21 cellular contexts compared by ENCODE assay signal in the genomic region with DNA sequence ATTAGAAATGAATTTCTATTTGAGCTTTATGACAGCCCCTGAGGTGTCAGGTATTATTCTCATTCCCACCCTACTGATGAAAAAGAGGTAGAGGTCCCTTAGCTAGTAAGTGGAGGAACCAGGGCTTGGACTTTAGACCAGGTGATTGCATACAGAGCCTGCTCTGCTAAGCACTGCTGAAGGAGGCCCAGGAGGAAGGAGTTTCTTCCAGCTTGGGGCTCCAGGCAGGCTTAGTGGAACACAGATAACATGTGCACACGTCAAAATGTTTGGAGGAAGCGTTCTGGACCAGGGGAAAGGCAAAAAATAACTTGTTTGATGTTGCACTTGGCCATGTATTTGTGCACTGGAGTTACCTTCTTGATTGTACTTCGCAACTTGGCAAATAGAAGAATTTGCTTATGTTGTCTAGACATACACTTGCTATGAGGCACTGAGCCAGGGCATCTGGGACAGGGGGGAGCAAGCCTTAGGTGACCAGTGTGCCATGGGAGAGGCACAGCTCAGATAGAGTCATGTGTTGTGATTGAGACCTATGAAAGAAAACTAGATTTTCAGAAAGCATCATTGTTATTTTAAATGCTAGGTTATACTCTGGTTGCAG. TPM values are rescaled to one million over a fixed set of nuclear protein-coding genes. Genes with fewer than 3 reads are reported as not detected.
DNase-seq lines count a peak whose midpoint lies in the region; ATAC-seq, FAIRE-seq and TF ChIP-seq lines count a peak whose summit lies in the region.
"Had no signal": no experiment of that assay in that cellular context is flagged by ENCODE, and none has a peak within 500 bp of the region (broad histone marks: within the 10 kb centered on the region; RNA-seq: fewer than 3 reads in every experiment).

No MANE protein-coding gene starts in this region.

- no peaks in the 10 kb centered on the region for H3K36me3 ChIP-seq in CD8-positive, alpha-beta memory T cell (ENCODE audit: insufficient read depth, low read length)
- 0 out of 2 replicates have a peak, but pooled peaks cover 4% of the 10 kb centered on the region for H3K36me3 ChIP-seq in PC-9 (ENCODE audit: low read depth)
- H3K36me3 ChIP-seq in heart right ventricle = peaks cover 0 to 49% (median 6%) of the 10 kb centered on the region in 9 donors
- peaks cover 0 to 2% (median 0%) of the 10 kb centered on the region in 4 donors for H3K36me3 ChIP-seq in liver (ENCODE audit: control insufficient read depth in 4 of 4, insufficient read depth in 3 of 4, low read depth in 1 of 4, low read length in 3 of 4)
- H3K36me3 ChIP-seq in ascending aorta = peaks cover 10 to 46% of the 10 kb centered on the region in 2 donors

- peak overlapping the region; percentile 63 for H3K27ac ChIP-seq in CD8-positive, alpha-beta memory T cell (ENCODE audit: low read depth, low read length)
- H3K27ac ChIP-seq in PC-9 = no peak overlapping the region; the same call in 1 of the 2 replicates
- peak overlapping the region; percentile 21 to 84 (median 71) for H3K27ac ChIP-seq in heart right ventricle
- H3K27ac ChIP-seq in liver (ENCODE audit: low read depth in 1 of 2, low read length in 2 of 2) = no peak overlapping the region
- no peak overlapping the region for H3K27ac ChIP-seq in ascending aorta
- H3K27ac ChIP-seq: A549, C4-2B, KMS-11 had no signal

- no peak overlapping the region for H3K4me3 Mint-ChIP-seq in CD8-positive, alpha-beta memory T cell
- H3K4me3 Mint-ChIP-seq: HFFc6 had no signal

- no peak for TF ChIP-seq RAD21 in liver (IDR thresholded peaks at IDR 0.05)

- peak overlapping the region in 1 of 8 donors; percentile 35 for H3K27ac Mint-ChIP-seq in CD8-positive, alpha-beta memory T cell

- BruUV-seq in PC-9 (replicated peaks; lab: Mats Ljungman, UMichigan) = no TSS peak

- H4K20me1 ChIP-seq in PC-9 (ENCODE audit: insufficient read depth) = no peaks in the 10 kb centered on the region

- ATAC-seq in heart right ventricle = peak in 7 of 8 donors; percentile 36 to 86 (median 75)
- ATAC-seq: A549 had no signal

- TF ChIP-seq CTCF in PC-9 (conservative IDR thresholded peaks at IDR 0.05) (no peak), heart right ventricle (IDR thresholded peaks at IDR 0.05) (no peak), liver (IDR thresholded peaks at IDR 0.05; ENCODE audit: low read depth, low read length, missing input control) (no peak), ascending aorta (IDR thresholded peaks at IDR 0.05) (no peak), D721Med (IDR thresholded peaks at IDR 0.05; ENCODE audit: insufficient read depth, missing control alignments) (no peak)

- POLR2A ChIA-PET in CD8-positive, alpha-beta memory T cell (lab: Charles Lee) = no interaction called here
- POLR2A ChIA-PET in PC-9 (lab: Charles Lee; ENCODE audit: unreplicated experiment) = no interaction called here

- no peak overlapping the region for H2AFZ ChIP-seq in PC-9

- intact Hi-C loops in PC-9 (cut with micrococcal nuclease; ENCODE audit: unreplicated experiment) = no loop called here
- intact Hi-C loops in heart right ventricle (cut with DNase I) = no loop called here
- intact Hi-C loops in ascending aorta (cut with DNase I) = no loop called here

- H3K9me3 Mint-ChIP-seq in CD8-positive, alpha-beta memory T cell = no peaks in the 10 kb centered on the region
- H3K9me3 Mint-ChIP-seq: HFFc6 had no signal

- no peaks in the 10 kb centered on the region for H3K9me2 ChIP-seq in PC-9 (ENCODE audit: insufficient read depth)

- DNase-seq in CD8-positive, alpha-beta memory T cell = no peak
- DNase-seq in PC-9 (no peak), heart right ventricle (peak in 1 of 2 donors; percentile 27), ascending aorta (ENCODE audit: low spot score in 2 of 2) (no peak), GDM1 (lab: John Stamatoyannopoulos, UW) (no peak), D721Med (ENCODE audit: insufficient read length, low spot score) (no peak)
- no peak for DNase-seq in activated CD4-positive, alpha-beta T cell treated with anti-CD3 and anti-CD28 coated beads, Interleukin-2, amount 50 U/mL, for 48 hours
- DNase-seq: COR-L47, DMS153, NCI-H1048, NCI-H146, NCI-H2081 treated with DMSO at 0.1 percent for 48 hours, NCI-H510A treated with DMSO at 0.1 percent for 48 hours, SIG-M5 had no signal

- FAIRE-seq in D721Med (lab: Jason Lieb, UNC) = no peak
- FAIRE-seq: A549, H54 had no signal

- H3K27me3 ChIP-seq in CD8-positive, alpha-beta memory T cell (ENCODE audit: insufficient read depth, low read length, poor library complexity, severe bottlenecking) = no peaks in the 10 kb centered on the region
- H3K27me3 ChIP-seq in PC-9 (ENCODE audit: insufficient read depth, low read depth) (no peaks in the 10 kb centered on the region), heart right ventricle (no peaks in the 10 kb centered on the region), liver (ENCODE audit: control insufficient read depth in 4 of 4, insufficient read depth in 4 of 4, low read length in 3 of 4) (no peaks in the 10 kb centered on the region), ascending aorta (no peaks in the 10 kb centered on the region)

- peak overlapping the region; percentile 60 for H3K4me2 ChIP-seq in PC-9
- H3K4me2 ChIP-seq: A549 had no signal

- no peaks in the 10 kb centered on the region for H3K4me1 ChIP-seq in CD8-positive, alpha-beta memory T cell (ENCODE audit: insufficient read depth, low read length)
- peaks cover 33% of the 10 kb centered on the region for H3K4me1 ChIP-seq in PC-9 (replicated peaks; ENCODE audit: insufficient read depth)
- H3K4me1 ChIP-seq in heart right ventricle = peaks cover 0 to 19% (median 13%) of the 10 kb centered on the region in 9 donors
- H3K4me1 ChIP-seq in liver (ENCODE audit: control insufficient read depth in 4 of 4, insufficient read depth in 4 of 4, low read length in 3 of 4) = peaks cover 5 to 27% (median 16%) of the 10 kb centered on the region in 4 donors
- no peaks in the 10 kb centered on the region for H3K4me1 ChIP-seq in ascending aorta
- H3K4me1 ChIP-seq: A549 had no signal

- WGBS in heart right ventricle, 2 donors = 49 to 65% methylated on average over 3 of the region's 3 CpGs
- WGBS in liver = 36% methylated on average over 3 of the region's 3 CpGs

- H3F3A ChIP-seq in PC-9 (ENCODE audit: insufficient read depth, low read depth) = peaks cover 31% of the 10 kb centered on the region

- peaks cover 0 to 21% (median 6%) of the 10 kb centered on the region in 3 donors for H3K36me3 Mint-ChIP-seq in CD8-positive, alpha-beta memory T cell

- H3K4me1 Mint-ChIP-seq in CD8-positive, alpha-beta memory T cell = no peaks in the 10 kb centered on the region

- no peaks in the 10 kb centered on the region for H3K9me3 ChIP-seq in CD8-positive, alpha-beta memory T cell (ENCODE audit: low read length)
- H3K9me3 ChIP-seq in PC-9 (ENCODE audit: insufficient read depth, low read depth) (no peaks in the 10 kb centered on the region), heart right ventricle (no peaks in the 10 kb centered on the region), liver (ENCODE audit: control insufficient read depth in 4 of 4, low read length in 3 of 4) (no peaks in the 10 kb centered on the region), ascending aorta (no peaks in the 10 kb centered on the region)
- H3K9me3 ChIP-seq: A549 had no signal

- CTCF ChIA-PET in CD8-positive, alpha-beta memory T cell (lab: Charles Lee) = no interaction called here
- CTCF ChIA-PET in PC-9 (lab: Charles Lee) = no interaction called here

- no peaks in the 10 kb centered on the region for H3K27me3 Mint-ChIP-seq in CD8-positive, alpha-beta memory T cell

- H3K9ac ChIP-seq in liver (ENCODE audit: low read depth in 1 of 2, low read length in 2 of 2) = no peak overlapping the region
- H3K9ac ChIP-seq: KMS-11 had no signal

- no peak overlapping the region for H3K4me3 ChIP-seq in CD8-positive, alpha-beta memory T cell (ENCODE audit: low read length)
- H3K4me3 ChIP-seq in PC-9 (no peak overlapping the region), heart right ventricle (no peak overlapping the region), liver (ENCODE audit: low read depth in 1 of 3, low read length in 3 of 3) (no peak overlapping the region), ascending aorta (no peak overlapping the region)
- H3K4me3 ChIP-seq: A549 had no signal

- no peaks in the 10 kb centered on the region for H3K79me2 ChIP-seq in PC-9 (ENCODE audit: low read depth)

TF ChIP-seq in liver, 16 proteins besides CTCF, POLR2A, EP300 and RAD21:
- TF ChIP-seq HNF4G (IDR thresholded peaks at IDR 0.05) (peak; percentile 26), FOXA1 (IDR thresholded peaks at IDR 0.05) (no peak), TAF1 (conservative IDR thresholded peaks at IDR 0.05) (no peak), HNF4A (conservative IDR thresholded peaks at IDR 0.05) (peak; percentile 38 to 46), ATF3 (IDR thresholded peaks at IDR 0.05) (no peak), YY1 (IDR thresholded peaks at IDR 0.05) (no peak), RXRA (IDR thresholded peaks at IDR 0.05) (peak; percentile 40 to 47)

RNA-seq across cellular contexts. Expression of gene IFT122, which starts 22.4 kb away (rescaled TPM):
- total RNA-seq in CD8-positive, alpha-beta memory T cell = 10 to 100 TPM; 16.4 to 16.5 TPM
- polyA plus RNA-seq in CD8-positive, alpha-beta memory T cell = 4.3 TPM
- total RNA-seq in PC-9 (2021) = 44.8 and 55.6 TPM in 2 replicates
- total RNA-seq in heart right ventricle = 10 to 100 TPM; 12.4 to 23.9 (median 16.8) TPM
- polyA plus RNA-seq in heart right ventricle = 10 to 100 TPM in 1 of 2 donors, 1 to 10 TPM in 1; 9.7 to 29.1 TPM
- 10 to 100 TPM; 14.9 to 25.8 TPM for total RNA-seq in liver
- 1 to 10 TPM; 3.3 to 6.3 TPM for polyA plus RNA-seq in liver
- 51.1 TPM for total RNA-seq in ascending aorta

RNA-seq across cellular contexts. Expression of gene MBD4, which starts 22.7 kb away (rescaled TPM):
- 10 to 100 TPM; 48.0 to 48.1 TPM for total RNA-seq in CD8-positive, alpha-beta memory T cell
- polyA plus RNA-seq in CD8-positive, alpha-beta memory T cell = 33.2 TPM
- total RNA-seq in PC-9 (2021) (48.6 and 49.4 TPM in 2 replicates), heart right ventricle (10 to 100 TPM; 16.4 to 31.9 (median 19.2) TPM), liver (10 to 100 TPM; 16.9 to 17.1 TPM), ascending aorta (57.6 TPM)
- polyA plus RNA-seq in heart right ventricle (10 to 100 TPM; 11.1 to 37.8 TPM), liver (10 to 100 TPM; 17.4 to 24.8 TPM)

RNA-seq across cellular contexts. Expression of gene EFCAB12, which starts 34.0 kb away (rescaled TPM):
- under 1 TPM; 0.39 to 0.40 TPM for total RNA-seq in CD8-positive, alpha-beta memory T cell
- 0.21 TPM for polyA plus RNA-seq in CD8-positive, alpha-beta memory T cell
- 2.0 and 2.2 TPM in 2 replicates for total RNA-seq in PC-9 (2021)
- total RNA-seq in heart right ventricle = under 1 TPM in 4 of 10 donors, not detected in 6; 0.15 to 0.23 (median 0.16) TPM
- polyA plus RNA-seq in heart right ventricle = under 1 TPM in 1 of 2 donors, not detected in 1; 0.10 TPM
- under 1 TPM; 0.37 to 0.67 TPM for total RNA-seq in liver
- polyA plus RNA-seq in liver = 1 to 10 TPM in 1 of 2 donors, under 1 TPM in 1; 0.62 to 2.4 TPM
- not detected for total RNA-seq in ascending aorta
- total RNA-seq: M059J had no signal

Comparison
In these comparisons a context has a peak if more than half of its experiments do, and no peak if none do; other contexts are left out.
1. H3K27ac ChIP-seq: peak in CD8-positive, alpha-beta memory T cell (single experiment) and heart right ventricle (10 of 10); none in PC-9 (single experiment), liver (0 of 2) and ascending aorta (0 of 2).